ENCODE assay signal across 17 cellular contexts in the genomic region with DNA sequence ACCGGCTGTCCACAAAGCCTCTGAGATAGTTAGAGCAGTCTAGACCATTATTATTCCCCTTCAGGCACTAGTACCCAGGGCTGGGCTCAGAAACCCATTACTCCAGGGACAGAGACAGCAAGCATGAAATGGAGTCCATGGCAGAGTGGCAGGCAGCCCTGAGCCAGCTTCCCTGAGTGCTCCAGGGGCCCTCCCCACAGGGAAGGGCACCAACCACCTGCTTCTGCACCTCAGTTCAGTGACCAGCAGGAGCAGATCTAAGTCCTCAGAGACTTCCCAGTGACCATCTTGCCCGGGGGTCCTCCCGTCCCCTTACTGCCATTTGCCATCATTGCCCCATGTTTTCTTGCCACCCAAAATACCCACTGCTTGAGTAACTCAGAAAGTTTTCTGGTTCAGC.
DNase-seq lines count a peak whose midpoint lies in the region; ATAC-seq lines count a peak whose summit lies in the region.
"Had no signal": no experiment of that assay in that cellular context is flagged by ENCODE, and none has a peak within 500 bp of the region (broad histone marks: within the 10 kb centered on the region; RNA-seq: fewer than 3 reads in every experiment).

No MANE protein-coding gene starts in this region.

- H3K4me1 ChIP-seq in right cardiac atrium (ENCODE audit: control insufficient read depth, insufficient read depth, low read length) = peaks cover 17% of the 10 kb centered on the region
- peaks cover 11 to 52% (median 51%) of the 10 kb centered on the region in 5 donors for H3K4me1 ChIP-seq in subcutaneous abdominal adipose tissue (ENCODE audit: control insufficient read depth in 5 of 5, insufficient read depth in 5 of 5, low read length in 5 of 5)

- no peaks in the 10 kb centered on the region for H3K9me3 ChIP-seq in right cardiac atrium (ENCODE audit: control insufficient read depth, low read length)
- no peaks in the 10 kb centered on the region for H3K9me3 ChIP-seq in subcutaneous abdominal adipose tissue (ENCODE audit: control insufficient read depth in 5 of 5, low read length in 5 of 5)

- intact Hi-C loops in right cardiac atrium (cut with DNase I) (loop anchor here in 1 of 4 donors (10.0 kb wide), 1 partner anchor 60 kb away; the partner anchor contains the start of gene DAPK2), Right ventricle myocardium superior (cut with DNase I) (loop anchor here (10.0 kb wide), 1 partner anchor 60 kb away; the partner anchor contains the start of gene DAPK2)

- H3K9ac ChIP-seq in subcutaneous abdominal adipose tissue (ENCODE audit: low read length in 5 of 5) = no peak overlapping the region

- H3K27ac ChIP-seq in right cardiac atrium (ENCODE audit: low read length) (peak overlapping the region; percentile 92), subcutaneous abdominal adipose tissue (ENCODE audit: low read depth, low read length) (peak overlapping the region; percentile 97)
- H3K27ac ChIP-seq: C4-2B, RWPE1 had no signal

- DNase-seq in right cardiac atrium (no peak), Right ventricle myocardium superior (no peak), mesenteric fat pad (ENCODE audit: low spot score) (peak; percentile 69), NCI-H2196 (lab: John Stamatoyannopoulos, UW; ENCODE audit: unreplicated experiment) (no peak), T-helper 2 cell (no peak)
- DNase-seq: HFFc6, KG1, NCI-H1436, NCI-H2029 treated with DMSO at 0.1 percent for 48 hours, NCI-H510A, NCI-H774, PC-3 had no signal

- H3K27me3 ChIP-seq in right cardiac atrium (ENCODE audit: control insufficient read depth, insufficient read depth) (no peaks in the 10 kb centered on the region), subcutaneous abdominal adipose tissue (ENCODE audit: control insufficient read depth in 5 of 5, insufficient read depth in 4 of 5, low read length in 5 of 5) (no peaks in the 10 kb centered on the region)

- no peak overlapping the region for H3K4me3 ChIP-seq in right cardiac atrium (ENCODE audit: low read length)
- H3K4me3 ChIP-seq in subcutaneous abdominal adipose tissue (ENCODE audit: low read depth in 1 of 5, low read length in 5 of 5) = no peak overlapping the region

- ATAC-seq in right cardiac atrium (no peak), Right ventricle myocardium superior (ENCODE audit: poor library complexity) (no peak), GM18858 (IDR thresholded peaks at IDR 0.05; ENCODE audit: unreplicated experiment) (no peak)
- ATAC-seq: HepG2, PC-3 had no signal

- 84% methylated on average over 3 of the region's 3 CpGs for WGBS in right cardiac atrium

- H3K36me3 ChIP-seq in subcutaneous abdominal adipose tissue (ENCODE audit: control insufficient read depth in 5 of 5, insufficient read depth in 5 of 5, low read length in 5 of 5) = peaks cover 0 to 12% (median 4%) of the 10 kb centered on the region in 5 donors
